ENCODE assay signal across 8 cellular contexts in the genomic region with DNA sequence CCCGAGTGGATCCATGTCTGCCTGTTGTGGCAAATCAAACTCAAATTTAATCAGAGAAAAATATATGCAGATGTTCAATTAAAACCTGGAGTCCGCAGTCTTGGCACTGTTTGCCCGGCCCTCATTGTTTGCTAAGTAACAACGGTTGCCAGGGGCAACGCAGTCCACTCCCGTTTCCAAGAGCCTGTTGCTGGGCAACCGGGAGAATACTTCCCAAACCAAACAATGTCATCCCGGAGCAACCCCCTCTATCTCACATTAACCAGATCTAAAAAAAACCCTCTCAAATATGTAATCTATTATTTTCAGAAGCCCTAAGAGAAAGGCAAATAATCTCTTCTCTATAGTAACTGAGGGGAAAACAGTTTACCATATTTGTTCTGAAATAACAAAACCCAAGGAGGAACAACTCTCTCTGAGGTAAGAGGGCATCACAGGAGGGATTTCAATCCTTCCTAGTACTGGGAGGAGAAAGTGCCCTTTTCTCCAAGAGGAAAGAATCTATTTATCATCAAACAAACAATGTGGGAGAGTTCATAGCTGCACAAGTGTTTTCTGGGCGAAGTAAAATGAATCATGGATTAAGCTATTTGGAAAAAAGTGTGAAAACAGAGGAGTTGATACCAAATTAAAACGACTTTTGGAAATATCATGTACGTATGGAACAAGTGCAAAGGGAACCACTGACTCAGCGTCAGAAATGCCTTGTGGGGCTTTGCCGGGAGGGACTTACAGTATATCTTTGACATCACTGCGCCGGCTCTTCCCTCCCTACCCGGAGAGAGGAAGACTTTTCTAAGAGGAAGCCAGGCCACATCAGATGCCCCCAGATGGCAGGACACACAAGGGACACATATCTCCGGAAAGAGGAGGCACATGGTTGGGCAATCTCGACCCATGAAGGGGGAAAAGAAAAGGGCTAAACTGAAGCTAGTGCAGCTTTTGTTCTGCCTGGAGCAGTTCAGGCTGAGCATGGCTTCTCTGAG. TPM values are rescaled to one million over a fixed set of nuclear protein-coding genes. Genes with fewer than 3 reads are reported as not detected.
DNase-seq lines count a peak whose midpoint lies in the region; ATAC-seq, FAIRE-seq and TF ChIP-seq lines count a peak whose summit lies in the region.

No MANE protein-coding gene starts in this region.

- peak in 1 of 5 donors; percentile 27 for DNase-seq in CD8-positive, alpha-beta memory T cell
- DNase-seq in HuH-7.5 (ENCODE audit: low spot score) (peak; percentile 85), PC-3 (peak; percentile 92), colonic mucosa (peak; percentile 89), keratinocyte (ENCODE audit: low read depth, low spot score) (no peak), smooth muscle cell (lab: John Stamatoyannopoulos, UW; ENCODE audit: unreplicated experiment) (no peak), Karpas-422 (no peak)

- H4K20me1 ChIP-seq in PC-3 (ENCODE audit: low read length) (no peaks in the 10 kb centered on the region), keratinocyte (ENCODE audit: control insufficient read depth, extremely low read depth, insufficient read depth, low read length) (no peaks in the 10 kb centered on the region), smooth muscle cell (ENCODE audit: low read depth) (no peaks in the 10 kb centered on the region), Karpas-422 (ENCODE audit: insufficient read depth, low read depth, low read length) (no peaks in the 10 kb centered on the region)

- dilution Hi-C loops in keratinocyte (cut with MboI; ENCODE audit: extremely low pct_ligation_motif_present, low sequenced_read_pairs), result no loop called here

- peaks cover 8% of the 10 kb centered on the region for H3K4me1 ChIP-seq in CD8-positive, alpha-beta memory T cell (ENCODE audit: insufficient read depth, low read length)
- H3K4me1 ChIP-seq in PC-3 (ENCODE audit: insufficient read depth, low read length) (peaks cover 42% of the 10 kb centered on the region), colonic mucosa (peaks cover 18% of the 10 kb centered on the region), keratinocyte (ENCODE audit: control insufficient read depth, extremely low read depth, insufficient read depth, low read length) (peaks cover 61% of the 10 kb centered on the region), smooth muscle cell (ENCODE audit: low read depth) (peaks cover 10% of the 10 kb centered on the region), Karpas-422 (ENCODE audit: low read length) (no peaks in the 10 kb centered on the region)

- no peaks in the 10 kb centered on the region for H3K9me2 ChIP-seq in PC-3 (replicated peaks; ENCODE audit: low read length)
- no peaks in the 10 kb centered on the region for H3K9me2 ChIP-seq in Karpas-422 (replicated peaks; ENCODE audit: insufficient read depth, low read length)

- H3K27ac ChIP-seq in CD8-positive, alpha-beta memory T cell (ENCODE audit: low read depth, low read length), result peak overlapping the region; percentile 4
- H3K27ac ChIP-seq in PC-3 (ENCODE audit: low read length) (peak overlapping the region; percentile 86), colonic mucosa (peak overlapping the region; percentile 59), keratinocyte (ENCODE audit: control insufficient read depth, insufficient read depth, low read length) (peak overlapping the region; percentile 87), smooth muscle cell (ENCODE audit: low read depth) (no peak overlapping the region), Karpas-422 (ENCODE audit: low read length) (no peak overlapping the region)

- POLR2A ChIA-PET in CD8-positive, alpha-beta memory T cell (lab: Charles Lee), result no interaction called here
- POLR2A ChIA-PET in PC-3 (lab: Charles Lee; ENCODE audit: unreplicated experiment), result no interaction called here

- H3K4me2 ChIP-seq in PC-3 (ENCODE audit: low read length), result peak overlapping the region; percentile 76
- peak overlapping the region; percentile 39 for H3K4me2 ChIP-seq in keratinocyte (ENCODE audit: control insufficient read depth, extremely low read depth, insufficient read depth, low read depth, low read length)
- H3K4me2 ChIP-seq in smooth muscle cell, result no peak overlapping the region
- H3K4me2 ChIP-seq in Karpas-422 (ENCODE audit: low read depth, low read length, poor library complexity, severe bottlenecking), result no peak overlapping the region

- peaks cover 9 to 17% of the 10 kb centered on the region in 2 donors for H3K27me3 Mint-ChIP-seq in CD8-positive, alpha-beta memory T cell

- H3K9ac ChIP-seq in PC-3 (ENCODE audit: low read length) (peak overlapping the region; percentile 71), colonic mucosa (ENCODE audit: low read depth in 2 of 2, low read length in 2 of 2) (peak overlapping the region; percentile 19 to 51), keratinocyte (ENCODE audit: control insufficient read depth, extremely low read depth, insufficient read depth, low read length) (peak overlapping the region; percentile 71), smooth muscle cell (ENCODE audit: low read depth) (peak overlapping the region; percentile 61), Karpas-422 (ENCODE audit: low read length) (no peak overlapping the region)

- peak; percentile 48 for ATAC-seq in PC-3
- ATAC-seq in GM19023 (IDR thresholded peaks at IDR 0.05; ENCODE audit: unreplicated experiment), result no peak

- H3F3A ChIP-seq in PC-3 (ENCODE audit: low read length, unreplicated experiment) (peaks cover 4% of the 10 kb centered on the region), smooth muscle cell (ENCODE audit: low read depth) (no peaks in the 10 kb centered on the region)

- no peak overlapping the region for H3K4me3 ChIP-seq in CD8-positive, alpha-beta memory T cell (ENCODE audit: low read length)
- peak overlapping the region; percentile 42 for H3K4me3 ChIP-seq in PC-3 (ENCODE audit: low read length)
- H3K4me3 ChIP-seq in colonic mucosa, result no peak overlapping the region
- H3K4me3 ChIP-seq in keratinocyte (ENCODE audit: control insufficient read depth in 2 of 3, extremely low read depth in 1 of 3, insufficient read depth in 2 of 3, low read depth in 1 of 3, low read length in 3 of 3), result no peak overlapping the region
- H3K4me3 ChIP-seq in smooth muscle cell, result no peak overlapping the region
- H3K4me3 ChIP-seq in Karpas-422 (ENCODE audit: low read length), result no peak overlapping the region

- no peaks in the 10 kb centered on the region for H3K36me3 ChIP-seq in CD8-positive, alpha-beta memory T cell (ENCODE audit: insufficient read depth, low read length)
- H3K36me3 ChIP-seq in PC-3 (ENCODE audit: low read depth, low read length), result no peaks in the 10 kb centered on the region
- no peaks in the 10 kb centered on the region for H3K36me3 ChIP-seq in colonic mucosa
- no peaks in the 10 kb centered on the region for H3K36me3 ChIP-seq in keratinocyte (ENCODE audit: control insufficient read depth in 2 of 2, extremely low read depth in 1 of 2, insufficient read depth in 2 of 2, low read length in 2 of 2)
- H3K36me3 ChIP-seq in smooth muscle cell (ENCODE audit: low read depth), result no peaks in the 10 kb centered on the region
- H3K36me3 ChIP-seq in Karpas-422 (ENCODE audit: insufficient read depth, low read length), result no peaks in the 10 kb centered on the region

- FAIRE-seq in keratinocyte (lab: Jason Lieb, UNC), result no peak

- H3K36me3 Mint-ChIP-seq in CD8-positive, alpha-beta memory T cell, result no peaks in the 10 kb centered on the region

- peaks cover 27 to 47% (median 37%) of the 10 kb centered on the region in 3 donors for H3K4me1 Mint-ChIP-seq in CD8-positive, alpha-beta memory T cell

- H3K27me3 ChIP-seq in CD8-positive, alpha-beta memory T cell (ENCODE audit: insufficient read depth, low read length, poor library complexity, severe bottlenecking), result no peaks in the 10 kb centered on the region
- H3K27me3 ChIP-seq in PC-3 (ENCODE audit: low read length) (no peaks in the 10 kb centered on the region), colonic mucosa (no peaks in the 10 kb centered on the region), keratinocyte (ENCODE audit: control insufficient read depth, extremely low read depth, insufficient read depth, low read length) (no peaks in the 10 kb centered on the region), smooth muscle cell (ENCODE audit: low read depth) (no peaks in the 10 kb centered on the region), Karpas-422 (ENCODE audit: low read length) (no peaks in the 10 kb centered on the region)

- H3K9me1 ChIP-seq in keratinocyte (ENCODE audit: control insufficient read depth, extremely low read depth, insufficient read depth, low read length), result no peaks in the 10 kb centered on the region

- no peak overlapping the region for H3K4me3 Mint-ChIP-seq in CD8-positive, alpha-beta memory T cell

- intact Hi-C loops in PC-3 (cut with micrococcal nuclease), result loop anchor here (1.0 kb wide), 3 partner anchors 9 to 43 kb away; a partner anchor contains a TSS
- intact Hi-C loops in colonic mucosa (cut with DNase I), result no loop called here

- 61% methylated on average over 18 of the region's 18 CpGs for WGBS in smooth muscle cell (ENCODE audit: low lambda C conversion rate)

- H3K9me3 Mint-ChIP-seq in CD8-positive, alpha-beta memory T cell, result no peaks in the 10 kb centered on the region

- H2AFZ ChIP-seq in PC-3 (ENCODE audit: low read length) (0 out of 2 replicates have a peak overlapping the region, but pooled peaks have one; percentile 10), keratinocyte (ENCODE audit: control insufficient read depth, low read length) (no peak overlapping the region), smooth muscle cell (ENCODE audit: low read depth) (no peak overlapping the region), Karpas-422 (ENCODE audit: low read length) (no peak overlapping the region)

- H3K79me2 ChIP-seq in PC-3 (ENCODE audit: low read length), result no peaks in the 10 kb centered on the region
- peaks cover 13% of the 10 kb centered on the region for H3K79me2 ChIP-seq in keratinocyte (ENCODE audit: control insufficient read depth, insufficient read depth, low read length)
- H3K79me2 ChIP-seq in smooth muscle cell (ENCODE audit: low read depth), result no peaks in the 10 kb centered on the region
- no peaks in the 10 kb centered on the region for H3K79me2 ChIP-seq in Karpas-422 (ENCODE audit: low read length)

- CTCF ChIA-PET in CD8-positive, alpha-beta memory T cell (lab: Charles Lee), result no interaction called here
- CTCF ChIA-PET in PC-3 (lab: Charles Lee), result interaction anchor here (0.6 to 1.0 kb wide), 2 partner anchors 10 kb away, joined by 3 to 5 read pairs; no protein-coding TSS in a partner anchor

- peak overlapping the region in 7 of 8 donors; percentile 26 to 87 (median 51) for H3K27ac Mint-ChIP-seq in CD8-positive, alpha-beta memory T cell

- H3K9me3 ChIP-seq in CD8-positive, alpha-beta memory T cell (ENCODE audit: low read length), result no peaks in the 10 kb centered on the region
- H3K9me3 ChIP-seq in PC-3 (ENCODE audit: low read length) (no peaks in the 10 kb centered on the region), colonic mucosa (no peaks in the 10 kb centered on the region), keratinocyte (ENCODE audit: control insufficient read depth, low read depth, low read length) (no peaks in the 10 kb centered on the region), smooth muscle cell (replicated peaks; ENCODE audit: low read depth) (no peaks in the 10 kb centered on the region), Karpas-422 (ENCODE audit: low read length) (no peaks in the 10 kb centered on the region)

- TSS peak; percentile 70 for BruUV-seq in PC-3 (replicated peaks; lab: Mats Ljungman, UMichigan)

- no peak for TF ChIP-seq CTCF in PC-3 (conservative IDR thresholded peaks at IDR 0.05; ENCODE audit: low read depth, low read length)
- no peak for TF ChIP-seq CTCF in colonic mucosa (IDR thresholded peaks at IDR 0.05)
- TF ChIP-seq CTCF in keratinocyte (optimal IDR thresholded peaks at IDR 0.05 in 1 of 3, IDR thresholded peaks at IDR 0.05 in 1 of 3, conservative IDR thresholded peaks at IDR 0.05 in 1 of 3; ENCODE audit: extremely low read depth in 1 of 3, insufficient read depth in 2 of 3, low read length in 3 of 3), result no peak
- no peak for TF ChIP-seq CTCF in smooth muscle cell (IDR thresholded peaks at IDR 0.05; ENCODE audit: borderline replicate concordance, insufficient read depth, poor library complexity, severe bottlenecking)

RNA-seq across cellular contexts. Expression of a gene that starts 43.3 kb away (rescaled TPM):
- total RNA-seq in CD8-positive, alpha-beta memory T cell, result 1 to 10 TPM; 4.2 to 4.9 TPM
- 1.5 TPM for polyA plus RNA-seq in CD8-positive, alpha-beta memory T cell
- 10.5 and 11.3 TPM in 2 replicates for total RNA-seq in PC-3 (2014; rRNA removed)
- total RNA-seq in colonic mucosa, result 1 to 10 TPM; 6.2 to 7.3 TPM
- 5.8 to 7.3 TPM (median 5.9 TPM) in 3 replicates for polyA plus RNA-seq in keratinocyte
- 4.7 TPM for polyA plus RNA-seq in keratinocyte (2011; ENCODE audit: low read depth)
- polyA plus RNA-seq in keratinocyte (2011; cell fraction: cytosol; rRNA removed), result 3.4 and 7.4 TPM in 2 replicates
- polyA plus RNA-seq in keratinocyte (2011; cell fraction: nucleus; rRNA removed), result 11.0 and 15.6 TPM in 2 replicates
- polyA plus RNA-seq in keratinocyte (2012; ENCODE audit: low replicate concordance), result 6.1 and 6.7 TPM in 2 replicates
- polyA minus RNA-seq in keratinocyte, result 6.1 to 38.4 TPM (median 6.6 TPM) in 3 replicates
- 16.3 TPM for polyA minus RNA-seq in keratinocyte (2011; cell fraction: cytosol; rRNA and poly(A)+ RNA removed)
- polyA minus RNA-seq in keratinocyte (2011; cell fraction: nucleus; rRNA and poly(A)+ RNA removed), result 12.3 and 13.0 TPM in 2 replicates
- 2.7 and 7.5 TPM in 2 replicates for total RNA-seq in smooth muscle cell
- polyA plus RNA-seq in smooth muscle cell, result 4.7 and 6.4 TPM in 2 replicates
- 6.4 and 23.7 TPM in 2 replicates for total RNA-seq in Karpas-422 (2014; rRNA removed; shearing (Covaris generic); ENCODE audit: low replicate concordance)

Comparison
In these comparisons a context has a peak if more than half of its experiments do, and no peak if none do; other contexts are left out.
1. DNase-seq: peak in HuH-7.5 (single experiment), PC-3 (single experiment) and colonic mucosa (single experiment); none in keratinocyte (single experiment), smooth muscle cell (single experiment) and Karpas-422 (single experiment).
2. H3K27ac ChIP-seq: peak in CD8-positive, alpha-beta memory T cell (single experiment), PC-3 (single experiment), colonic mucosa (single experiment) and keratinocyte (single experiment); none in smooth muscle cell (single experiment) and Karpas-422 (single experiment).
3. H3K4me2 ChIP-seq: peak in PC-3 (single experiment) and keratinocyte (single experiment); none in smooth muscle cell (single experiment) and Karpas-422 (single experiment).